11 cellular contexts compared by ENCODE assay signal in genomic region chr19:55155784-55156183, GRCh38. TPM values are rescaled to one million over a fixed set of nuclear protein-coding genes. Genes with fewer than 3 reads are reported as not detected.
DNase-seq lines count a peak whose midpoint lies in the region; ATAC-seq and TF ChIP-seq lines count a peak whose summit lies in the region.
"Not testable (repeated sequence)": the region's sequence is repeated elsewhere in the genome, so short reads cannot be mapped to it uniquely, and the experiment has no call there.
"Had no signal": no experiment of that assay in that cellular context is flagged by ENCODE, and none has a peak within 500 bp of the region (broad histone marks: within the 10 kb centered on the region; RNA-seq: fewer than 3 reads in every experiment).

No MANE protein-coding gene starts in this region.

- in situ Hi-C loops in GM23248 (cut with MboI): not testable (repeated sequence)

- not testable (repeated sequence) for H3K79me2 ChIP-seq in GM23248 (ENCODE audit: insufficient read depth); neural progenitor cell (ENCODE audit: low read depth)

- H3K27me3 ChIP-seq in GM23248 (replicated peaks; ENCODE audit: insufficient read depth): peaks cover 12% of the 10 kb centered on the region; the same call in 1 of the 2 replicates
- H3K27me3 ChIP-seq in RWPE2 (ENCODE audit: insufficient read depth, poor library complexity, severe bottlenecking); iPS-18a (ENCODE audit: control insufficient read depth, insufficient read depth, low read length): not testable (repeated sequence)
- H3K27me3 ChIP-seq in neural progenitor cell: peaks cover 20% of the 10 kb centered on the region

- not testable (repeated sequence) for H3K36me3 Mint-ChIP-seq in neural progenitor cell, type B pancreatic cell

- peaks cover 16% of the 10 kb centered on the region for H3K4me1 Mint-ChIP-seq in neural progenitor cell
- H3K4me1 Mint-ChIP-seq in type B pancreatic cell (ENCODE audit: unreplicated experiment): not testable (repeated sequence)

- H3K27me3 Mint-ChIP-seq in neural progenitor cell (ENCODE audit: insufficient read depth, low read depth) (peaks cover 19% of the 10 kb centered on the region), type B pancreatic cell (peaks cover 56% of the 10 kb centered on the region)

- peak overlapping the region; percentile 84 for H3K4me3 Mint-ChIP-seq in neural progenitor cell
- peak overlapping the region; percentile 82 for H3K4me3 Mint-ChIP-seq in type B pancreatic cell

- not testable (repeated sequence) for H3K36me3 ChIP-seq in GM23248 (ENCODE audit: low read depth); RWPE2 (ENCODE audit: low read depth); iPS-18a (ENCODE audit: control insufficient read depth, low read depth, low read length); neural progenitor cell

- not testable (repeated sequence) for TF ChIP-seq CTCF in RWPE2 (IDR thresholded peaks at IDR 0.05; ENCODE audit: poor library complexity, severe bottlenecking); epithelial cell of esophagus (IDR thresholded peaks at IDR 0.05; ENCODE audit: insufficient read depth, low read depth, low read length, missing control alignments); neural progenitor cell (IDR thresholded peaks at IDR 0.05); type B pancreatic cell (conservative IDR thresholded peaks at IDR 0.05)

- H4K20me1 ChIP-seq in GM23248 (ENCODE audit: insufficient read depth); neural progenitor cell (ENCODE audit: low read depth): not testable (repeated sequence)

- whole genome bisulfite sequencing in GM23248 (ENCODE audit: low coverage in 1 of 2, low lambda C conversion rate in 2 of 2, missing lambda C conversion rate in 2 of 2), 2 experiments: 2 to 3% methylated on average over 5 of the region's 5 CpGs

- not testable (repeated sequence) for DNase-seq in GM23248; RWPE2 (ENCODE audit: low spot score); epithelial cell of esophagus (ENCODE audit: low read depth); neural progenitor cell (ENCODE audit: low spot score); type B pancreatic cell (ENCODE audit: extremely low spot score, unreplicated experiment)

- not testable (repeated sequence) for H3K4me1 ChIP-seq in GM23248 (ENCODE audit: insufficient read depth); neural progenitor cell
- peaks cover 18% of the 10 kb centered on the region for H3K4me1 ChIP-seq in RWPE2 (ENCODE audit: insufficient read depth, poor library complexity, severe bottlenecking)
- H3K4me1 ChIP-seq in iPS-18a (ENCODE audit: control insufficient read depth, low read depth, low read length): peaks cover 14% of the 10 kb centered on the region

- H3K27ac ChIP-seq in GM23248; iPS-18a (ENCODE audit: low read length); neural progenitor cell: not testable (repeated sequence)
- H3K27ac ChIP-seq in RWPE2 (ENCODE audit: poor library complexity, severe bottlenecking): peak overlapping the region; percentile 31

- not testable (repeated sequence) for H3K9me3 ChIP-seq in GM23248 (ENCODE audit: low read depth); RWPE2 (ENCODE audit: severe bottlenecking); iPS-18a (ENCODE audit: control insufficient read depth, low read depth, low read length); neural progenitor cell (ENCODE audit: low read depth)

- not testable (repeated sequence) for H3K9me2 ChIP-seq in GM23248 (ENCODE audit: insufficient read depth)

- not testable (repeated sequence) for H3K4me3 ChIP-seq in GM23248
- H3K4me3 ChIP-seq in RWPE2 (ENCODE audit: severe bottlenecking) (peak overlapping the region; percentile 40), epithelial cell of esophagus (ENCODE audit: low read length) (peak overlapping the region; percentile 14), iPS-18a (ENCODE audit: low read length) (peak overlapping the region; percentile 75), neural progenitor cell (peak overlapping the region; percentile 63)

- not testable (repeated sequence) for H3K9me3 Mint-ChIP-seq in neural progenitor cell, type B pancreatic cell

- not testable (repeated sequence) for H3K4me2 ChIP-seq in GM23248 (ENCODE audit: unreplicated experiment)
- peak overlapping the region; percentile 84 for H3K4me2 ChIP-seq in neural progenitor cell

- H2AFZ ChIP-seq in GM23248 (peak overlapping the region; percentile 41; the same call in 1 of the 2 replicates), neural progenitor cell (replicated peaks) (peak overlapping the region; percentile 61)

- not testable (repeated sequence) for H3K27ac Mint-ChIP-seq in neural progenitor cell, type B pancreatic cell

- not testable (repeated sequence) for ATAC-seq in RWPE2 (ENCODE audit: low read depth)

- H3K9ac ChIP-seq in GM23248, neural progenitor cell: not testable (repeated sequence)
- H3K9ac ChIP-seq in iPS-18a (ENCODE audit: low read length): peak overlapping the region; percentile 50

- not testable (repeated sequence) for H3F3A ChIP-seq in GM23248 (ENCODE audit: insufficient read depth)
- H3F3A ChIP-seq in neural progenitor cell (ENCODE audit: low read depth): peaks cover 26% of the 10 kb centered on the region

RNA-seq across cellular contexts. Expression of gene TNNI3, which starts 1.7 kb away (rescaled TPM):
- total RNA-seq in GM23248 (2014; rRNA removed; shearing (Covaris generic)): not detected in 2 replicates
- 0.35 TPM in 1 of 2 replicates, not detected in the other for polyA plus RNA-seq in GM23248 (2016; fragmentation: Nextera tagmentation; extraction: Ambion mirVana)
- total RNA-seq in neural progenitor cell (ENCODE audit: low replicate concordance) (22.2 and 41.0 TPM in 2 replicates), type B pancreatic cell (ENCODE audit: low replicate concordance) (2.1 and 4.3 TPM in 2 replicates)
- total RNA-seq: activated naive CD8-positive, alpha-beta T cell treated with anti-CD3 and anti-CD28 coated beads, Interleukin-2, amount 10 ng/mL, durations not matched to agents 7 days and 5 days; activated T-helper 2 cell treated with anti-CD3 and anti-CD28 coated beads, Interferon-gamma antibody, Interleukin-2, Interleukin-4, amounts not matched to agents 10 μg/mL and 5 μg/mL and 100 μg/mL, durations not matched to agents 14 hours and 24 hours and 36 hours; naive thymus-derived CD8-positive, alpha-beta T cell; stomach had no signal
- polyA plus RNA-seq: naive thymus-derived CD8-positive, alpha-beta T cell had no signal

RNA-seq across cellular contexts. Expression of gene TNNT1, which starts 6.8 kb away (rescaled TPM):
- 0.76 TPM in 1 of 2 replicates, not detected in the other for total RNA-seq in GM23248 (2014; rRNA removed; shearing (Covaris generic))
- polyA plus RNA-seq in GM23248 (2016; fragmentation: Nextera tagmentation; extraction: Ambion mirVana): 1.3 and 1.8 TPM in 2 replicates
- total RNA-seq in neural progenitor cell (ENCODE audit: low replicate concordance) (74.1 and 121 TPM in 2 replicates), type B pancreatic cell (ENCODE audit: low replicate concordance) (27.6 and 83.1 TPM in 2 replicates)
- total RNA-seq: activated naive CD8-positive, alpha-beta T cell treated with anti-CD3 and anti-CD28 coated beads, Interleukin-2, amount 10 ng/mL, durations not matched to agents 7 days and 5 days; naive thymus-derived CD8-positive, alpha-beta T cell had no signal
- polyA plus RNA-seq: naive thymus-derived CD8-positive, alpha-beta T cell had no signal

RNA-seq across cellular contexts. Expression of gene DNAAF3, which starts 10.6 kb away (rescaled TPM):
- 0.22 and 0.25 TPM in 2 replicates for total RNA-seq in GM23248 (2014; rRNA removed; shearing (Covaris generic))
- polyA plus RNA-seq in GM23248 (2016; fragmentation: Nextera tagmentation; extraction: Ambion mirVana): 0.39 and 0.47 TPM in 2 replicates
- total RNA-seq in neural progenitor cell (ENCODE audit: low replicate concordance) (9.1 and 12.0 TPM in 2 replicates), type B pancreatic cell (ENCODE audit: low replicate concordance) (5.9 and 12.2 TPM in 2 replicates)
- total RNA-seq: naive thymus-derived CD8-positive, alpha-beta T cell had no signal
- polyA plus RNA-seq: naive thymus-derived CD8-positive, alpha-beta T cell had no signal

RNA-seq across cellular contexts. Expression of gene SYT5, which starts 24.3 kb away (rescaled TPM):
- not detected in 2 replicates for total RNA-seq in GM23248 (2014; rRNA removed; shearing (Covaris generic))
- 0.28 and 0.38 TPM in 2 replicates for polyA plus RNA-seq in GM23248 (2016; fragmentation: Nextera tagmentation; extraction: Ambion mirVana)
- total RNA-seq in neural progenitor cell (ENCODE audit: low replicate concordance) (0.22 TPM in 1 of 2 replicates, not detected in the other), type B pancreatic cell (ENCODE audit: low replicate concordance) (5.0 and 9.1 TPM in 2 replicates)
- total RNA-seq: Daoy; naive thymus-derived CD8-positive, alpha-beta T cell had no signal

RNA-seq across cellular contexts. Expression of gene PPP1R12C, which starts 38.3 kb away (rescaled TPM):
- 66.9 and 82.5 TPM in 2 replicates for total RNA-seq in GM23248 (2014; rRNA removed; shearing (Covaris generic))
- 16.4 and 17.3 TPM in 2 replicates for polyA plus RNA-seq in GM23248 (2016; fragmentation: Nextera tagmentation; extraction: Ambion mirVana)
- 21.8 and 62.7 TPM in 2 replicates for total RNA-seq in neural progenitor cell (ENCODE audit: low replicate concordance)
- total RNA-seq in type B pancreatic cell (ENCODE audit: low replicate concordance): 102 and 113 TPM in 2 replicates

Comparison
In these comparisons a context has a peak if more than half of its experiments do, and no peak if none do; other contexts are left out.
1. RNA of gene TNNT1, which starts 6.8 kb away (total RNA-seq): 74.1 to 121 TPM in neural progenitor cell and 27.6 to 83.1 TPM in type B pancreatic cell; 0.76 TPM in GM23248; every median in the first group is over 10 times any median in the second.